ENCODE assay signal across 14 cellular contexts in genomic region chr7:2107386-2108085, GRCh38.
DNase-seq lines count a peak whose midpoint lies in the region; ATAC-seq, FAIRE-seq and TF ChIP-seq lines count a peak whose summit lies in the region.
"Had no signal": no experiment of that assay in that cellular context is flagged by ENCODE, and none has a peak within 500 bp of the region (broad histone marks: within the 10 kb centered on the region; RNA-seq: fewer than 3 reads in every experiment).

No MANE protein-coding gene starts in this region.

- TF ChIP-seq POLR2A in GM12891 (IDR thresholded peaks at IDR 0.05; ENCODE audit: low read depth, low read length): no peak

- H3K79me2 ChIP-seq in DOHH2 (ENCODE audit: control insufficient read depth, low read length): peaks cover 25% of the 10 kb centered on the region

- H3K9me3 ChIP-seq in DOHH2 (ENCODE audit: control insufficient read depth, insufficient read depth, low read length): no peaks in the 10 kb centered on the region
- H3K9me3 ChIP-seq: ascending aorta had no signal

- peaks cover 71% of the 10 kb centered on the region for H3K4me1 ChIP-seq in DOHH2 (ENCODE audit: control insufficient read depth, low read length)

- no peaks in the 10 kb centered on the region for H3K9me2 ChIP-seq in DOHH2 (replicated peaks; ENCODE audit: control insufficient read depth, low read length)

- H3K4me3 ChIP-seq in DOHH2 (ENCODE audit: low read length) (peak overlapping the region; percentile 15; the same call in 1 of the 2 replicates), dorsolateral prefrontal cortex (peak overlapping the region in 21 of 59 donors; percentile 2 to 48 (median 28))
- H3K4me3 ChIP-seq: ascending aorta had no signal

- no peak for FAIRE-seq in GM12891 (lab: Jason Lieb, UNC)

- H3K27ac Mint-ChIP-seq in osteocyte (ENCODE audit: unreplicated experiment): peak overlapping the region; percentile 5
- H3K27ac Mint-ChIP-seq in effector memory CD8-positive, alpha-beta T cell: no peak overlapping the region
- H3K27ac Mint-ChIP-seq: activated T-helper 1 cell treated with anti-CD3 and anti-CD28 coated beads, Interleukin-12 subunit alpha, Interleukin-12 subunit beta, Interleukin-2, Interleukin-4 antibody, amounts not matched to agents 30 ng/mL and 10 ng/mL and 1 ng/mL, durations not matched to agents 14 hours and 24 hours and 36 hours; CD4-positive, alpha-beta T cell had no signal

- peaks cover 8% of the 10 kb centered on the region for H3K36me3 ChIP-seq in DOHH2 (ENCODE audit: control insufficient read depth, low read length)
- H3K36me3 ChIP-seq: ascending aorta had no signal

- no peaks in the 10 kb centered on the region for H3K27me3 Mint-ChIP-seq in osteocyte (ENCODE audit: unreplicated experiment)
- H3K27me3 Mint-ChIP-seq in effector memory CD8-positive, alpha-beta T cell: no peaks in the 10 kb centered on the region
- H3K27me3 Mint-ChIP-seq: CD4-positive, alpha-beta T cell had no signal

- TF ChIP-seq CTCF in DOHH2 (IDR thresholded peaks at IDR 0.05; ENCODE audit: low read depth, low read length, poor library complexity, severe bottlenecking) (no peak), dorsolateral prefrontal cortex (IDR thresholded peaks at IDR 0.05 in 54 of 56, conservative IDR thresholded peaks at IDR 0.05 in 2 of 56; ENCODE audit: low read depth in 1 of 56, partially characterized antibody in 56 of 56) (peak in 2 of 56 donors; percentile 4 to 18), osteocyte (IDR thresholded peaks at IDR 0.05) (no peak)

- no peak overlapping the region for H3K4me3 Mint-ChIP-seq in osteocyte (ENCODE audit: unreplicated experiment)
- no peak overlapping the region for H3K4me3 Mint-ChIP-seq in effector memory CD8-positive, alpha-beta T cell
- H3K4me3 Mint-ChIP-seq: activated T-helper 1 cell treated with anti-CD3 and anti-CD28 coated beads, Interleukin-12 subunit alpha, Interleukin-12 subunit beta, Interleukin-2, Interleukin-4 antibody, amounts not matched to agents 30 ng/mL and 10 ng/mL and 1 ng/mL, durations not matched to agents 14 hours and 24 hours and 36 hours; CD4-positive, alpha-beta T cell had no signal

- intact Hi-C loops in dorsolateral prefrontal cortex (cut with DNase I): loop anchor here (5.0 to 10.0 kb wide), 3 partner anchors 47 to 190 kb away; no protein-coding TSS in a partner anchor

- peaks cover 20% of the 10 kb centered on the region for H3F3A ChIP-seq in DOHH2 (ENCODE audit: control insufficient read depth, insufficient read depth)

- no peaks in the 10 kb centered on the region for H4K20me1 ChIP-seq in DOHH2 (ENCODE audit: control insufficient read depth, insufficient read depth, low read depth, low read length)

- DNase-seq in NCI-H345 treated with DMSO at 0.1 percent for 48 hours (lab: John Stamatoyannopoulos, UW; ENCODE audit: unreplicated experiment): peak; percentile 53
- DNase-seq in dorsolateral prefrontal cortex: peak in 6 of 10 donors; percentile 48 to 71 (median 62)
- no peak for DNase-seq in osteocyte (ENCODE audit: extremely low spot score, unreplicated experiment)
- no peak for DNase-seq in activated effector memory CD4-positive, alpha-beta T cell treated with Interleukin-2 at 50 U/mL for 16 hours
- no peak for DNase-seq in effector memory CD8-positive, alpha-beta T cell
- DNase-seq in GM12891 (ENCODE audit: insufficient read length, low spot score): no peak
- DNase-seq: CD4-positive, alpha-beta T cell; HCEC 1CT; NCI-H2171; T-helper 2 cell had no signal

- H3K9me3 Mint-ChIP-seq in osteocyte (ENCODE audit: unreplicated experiment): no peaks in the 10 kb centered on the region
- H3K9me3 Mint-ChIP-seq in effector memory CD8-positive, alpha-beta T cell: peaks cover 0 to 1% of the 10 kb centered on the region in 2 donors
- H3K9me3 Mint-ChIP-seq: activated T-helper 1 cell treated with anti-CD3 and anti-CD28 coated beads, Interleukin-12 subunit alpha, Interleukin-12 subunit beta, Interleukin-2, Interleukin-4 antibody, amounts not matched to agents 30 ng/mL and 10 ng/mL and 1 ng/mL, durations not matched to agents 14 hours and 24 hours and 36 hours; CD4-positive, alpha-beta T cell had no signal

- H3K27ac ChIP-seq in DOHH2 (ENCODE audit: low read depth, low read length) (peak overlapping the region; percentile 85), dorsolateral prefrontal cortex (peak overlapping the region; percentile 78 to 100 (median 98))
- H3K27ac ChIP-seq: ascending aorta had no signal

- ATAC-seq in effector memory CD8-positive, alpha-beta T cell (replicated peaks): no peak
- ATAC-seq: Panc1 had no signal

- H3K4me1 Mint-ChIP-seq in osteocyte (ENCODE audit: unreplicated experiment): peaks cover 71% of the 10 kb centered on the region
- peaks cover 35 to 38% of the 10 kb centered on the region in 2 donors for H3K4me1 Mint-ChIP-seq in effector memory CD8-positive, alpha-beta T cell (ENCODE audit: low read depth in 2 of 2)

- H3K36me3 Mint-ChIP-seq in osteocyte (ENCODE audit: unreplicated experiment): no peaks in the 10 kb centered on the region
- peaks cover 9% of the 10 kb centered on the region for H3K36me3 Mint-ChIP-seq in effector memory CD8-positive, alpha-beta T cell (ENCODE audit: insufficient read depth)

- H3K4me2 ChIP-seq in DOHH2 (ENCODE audit: low read length): peak overlapping the region; percentile 38

- no peaks in the 10 kb centered on the region for H3K27me3 ChIP-seq in DOHH2 (ENCODE audit: control insufficient read depth, low read length)
- H3K27me3 ChIP-seq in dorsolateral prefrontal cortex: no peaks in the 10 kb centered on the region
- H3K27me3 ChIP-seq: ascending aorta had no signal

TF ChIP-seq in GM12891, 5 proteins besides CTCF, POLR2A, EP300 and RAD21:
- TF ChIP-seq TAF1 (IDR thresholded peaks at IDR 0.05; ENCODE audit: low read depth, low read length) (no peak), PAX5 (IDR thresholded peaks at IDR 0.05; ENCODE audit: insufficient read depth, low read length, severe bottlenecking) (no peak), POLR2AphosphoS5 (IDR thresholded peaks at IDR 0.05; ENCODE audit: low read depth, low read length) (no peak), SPI1 (IDR thresholded peaks at IDR 0.05; ENCODE audit: low read depth, low read length) (no peak), POU2F2 (IDR thresholded peaks at IDR 0.05; ENCODE audit: low read depth, low read length) (no peak)

Comparison
In these comparisons a context has a peak if more than half of its experiments do, and no peak if none do; other contexts are left out.
1. DNase-seq: peak in NCI-H345 treated with DMSO at 0.1 percent for 48 hours (single experiment) and dorsolateral prefrontal cortex (6 of 10); none in osteocyte (single experiment), activated effector memory CD4-positive, alpha-beta T cell treated with Interleukin-2 at 50 U/mL for 16 hours (single experiment), effector memory CD8-positive, alpha-beta T cell (0 of 3) and GM12891 (single experiment).